1 cellular context compared by ENCODE assay signal in the genomic region with DNA sequence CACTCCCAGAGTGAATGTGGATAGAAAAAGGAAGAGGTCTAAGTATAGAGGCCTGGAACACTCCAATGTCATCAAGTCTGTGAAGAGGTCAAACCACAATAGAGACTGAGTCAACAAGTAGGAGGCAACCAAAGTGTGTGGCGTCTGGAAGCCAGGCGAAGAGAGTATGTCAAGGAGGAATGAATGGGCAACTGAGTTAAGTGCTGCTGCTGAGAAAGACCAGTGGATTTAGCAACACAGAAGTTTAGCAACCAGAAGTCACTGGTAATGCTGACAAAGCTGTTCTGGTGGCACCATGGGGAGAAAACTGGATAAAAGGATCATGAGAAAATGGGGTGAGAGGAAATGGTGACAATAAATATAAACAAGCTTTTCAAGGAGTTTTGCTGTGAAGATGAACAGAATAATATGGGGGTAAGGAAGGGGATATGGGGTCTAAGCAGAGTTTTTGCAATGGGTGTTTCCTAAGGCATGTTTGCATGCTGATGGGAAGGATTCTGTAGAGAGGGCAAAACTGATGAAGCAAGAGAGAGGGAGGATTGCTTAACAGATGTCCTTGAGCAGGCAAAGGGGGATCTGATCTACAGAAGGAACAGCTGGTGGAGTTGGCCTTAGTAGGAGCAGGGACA.
A peak's percentile ranks its signal among the peaks of the same experiment; 100 is the strongest.
TF ChIP-seq lines count a peak whose summit lies in the region.

No MANE protein-coding gene starts in this region.

TF ChIP-seq in K562, 482 proteins besides CTCF, POLR2A, EP300 and RAD21 (continued from another document and continues in another):
- TF ChIP-seq, protein P1, sequence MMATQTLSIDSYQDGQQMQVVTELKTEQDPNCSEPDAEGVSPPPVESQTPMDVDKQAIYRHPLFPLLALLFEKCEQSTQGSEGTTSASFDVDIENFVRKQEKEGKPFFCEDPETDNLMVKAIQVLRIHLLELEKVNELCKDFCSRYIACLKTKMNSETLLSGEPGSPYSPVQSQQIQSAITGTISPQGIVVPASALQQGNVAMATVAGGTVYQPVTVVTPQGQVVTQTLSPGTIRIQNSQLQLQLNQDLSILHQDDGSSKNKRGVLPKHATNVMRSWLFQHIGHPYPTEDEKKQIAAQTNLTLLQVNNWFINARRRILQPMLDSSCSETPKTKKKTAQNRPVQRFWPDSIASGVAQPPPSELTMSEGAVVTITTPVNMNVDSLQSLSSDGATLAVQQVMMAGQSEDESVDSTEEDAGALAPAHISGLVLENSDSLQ (IDR thresholded peaks at IDR 0.05) = peak; percentile 57
- no peak for TF ChIP-seq POLR2H (tag; IDR thresholded peaks at IDR 0.05; ENCODE audit: low read depth)
- TF ChIP-seq, protein P2, sequence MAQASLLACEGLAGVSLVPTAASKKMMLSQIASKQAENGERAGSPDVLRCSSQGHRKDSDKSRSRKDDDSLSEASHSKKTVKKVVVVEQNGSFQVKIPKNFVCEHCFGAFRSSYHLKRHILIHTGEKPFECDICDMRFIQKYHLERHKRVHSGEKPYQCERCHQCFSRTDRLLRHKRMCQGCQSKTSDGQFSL (CRISPR knock-in tag; IDR thresholded peaks at IDR 0.05) = no peak
- TF ChIP-seq, protein P2 (tag; IDR thresholded peaks at IDR 0.05) = no peak
- TF ChIP-seq, protein P3, sequence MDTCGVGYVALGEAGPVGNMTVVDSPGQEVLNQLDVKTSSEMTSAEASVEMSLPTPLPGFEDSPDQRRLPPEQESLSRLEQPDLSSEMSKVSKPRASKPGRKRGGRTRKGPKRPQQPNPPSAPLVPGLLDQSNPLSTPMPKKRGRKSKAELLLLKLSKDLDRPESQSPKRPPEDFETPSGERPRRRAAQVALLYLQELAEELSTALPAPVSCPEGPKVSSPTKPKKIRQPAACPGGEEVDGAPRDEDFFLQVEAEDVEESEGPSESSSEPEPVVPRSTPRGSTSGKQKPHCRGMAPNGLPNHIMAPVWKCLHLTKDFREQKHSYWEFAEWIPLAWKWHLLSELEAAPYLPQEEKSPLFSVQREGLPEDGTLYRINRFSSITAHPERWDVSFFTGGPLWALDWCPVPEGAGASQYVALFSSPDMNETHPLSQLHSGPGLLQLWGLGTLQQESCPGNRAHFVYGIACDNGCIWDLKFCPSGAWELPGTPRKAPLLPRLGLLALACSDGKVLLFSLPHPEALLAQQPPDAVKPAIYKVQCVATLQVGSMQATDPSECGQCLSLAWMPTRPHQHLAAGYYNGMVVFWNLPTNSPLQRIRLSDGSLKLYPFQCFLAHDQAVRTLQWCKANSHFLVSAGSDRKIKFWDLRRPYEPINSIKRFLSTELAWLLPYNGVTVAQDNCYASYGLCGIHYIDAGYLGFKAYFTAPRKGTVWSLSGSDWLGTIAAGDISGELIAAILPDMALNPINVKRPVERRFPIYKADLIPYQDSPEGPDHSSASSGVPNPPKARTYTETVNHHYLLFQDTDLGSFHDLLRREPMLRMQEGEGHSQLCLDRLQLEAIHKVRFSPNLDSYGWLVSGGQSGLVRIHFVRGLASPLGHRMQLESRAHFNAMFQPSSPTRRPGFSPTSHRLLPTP (IDR thresholded peaks at IDR 0.05; ENCODE audit: borderline replicate concordance, extremely low read depth, insufficient read length) = no peak
- peak; percentile 63; the same call in 1 of the 2 replicates for TF ChIP-seq TEAD4 (IDR thresholded peaks at IDR 0.05; ENCODE audit: low read length)
- TF ChIP-seq TEAD4 (CRISPR knock-in tag; IDR thresholded peaks at IDR 0.05; ENCODE audit: borderline replicate concordance) = no peak
- peak; percentile 50; the same call in 1 of the 2 replicates for TF ChIP-seq CBFA2T2 (conservative IDR thresholded peaks at IDR 0.05)
- TF ChIP-seq ZSCAN32 (CRISPR knock-in tag; IDR thresholded peaks at IDR 0.05) = no peak
- TF ChIP-seq NR4A1 (CRISPR knock-in tag; IDR thresholded peaks at IDR 0.05) = no peak
- TF ChIP-seq NR4A1 (tag; IDR thresholded peaks at IDR 0.05) = no peak
- TF ChIP-seq, protein P4, sequence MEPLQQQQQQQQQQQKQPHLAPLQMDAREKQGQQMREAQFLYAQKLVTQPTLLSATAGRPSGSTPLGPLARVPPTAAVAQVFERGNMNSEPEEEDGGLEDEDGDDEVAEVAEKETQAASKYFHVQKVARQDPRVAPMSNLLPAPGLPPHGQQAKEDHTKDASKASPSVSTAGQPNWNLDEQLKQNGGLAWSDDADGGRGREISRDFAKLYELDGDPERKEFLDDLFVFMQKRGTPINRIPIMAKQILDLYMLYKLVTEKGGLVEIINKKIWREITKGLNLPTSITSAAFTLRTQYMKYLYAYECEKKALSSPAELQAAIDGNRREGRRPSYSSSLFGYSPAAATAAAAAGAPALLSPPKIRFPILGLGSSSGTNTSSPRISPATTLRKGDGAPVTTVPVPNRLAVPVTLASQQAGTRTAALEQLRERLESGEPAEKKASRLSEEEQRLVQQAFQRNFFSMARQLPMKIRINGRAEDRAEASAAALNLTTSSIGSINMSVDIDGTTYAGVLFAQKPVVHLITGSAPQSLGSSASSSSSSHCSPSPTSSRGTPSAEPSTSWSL (CRISPR knock-in tag; IDR thresholded peaks at IDR 0.05; ENCODE audit: borderline replicate concordance) = no peak
- no peak for TF ChIP-seq TFAM (CRISPR knock-in tag; conservative IDR thresholded peaks at IDR 0.05)
- no peak for TF ChIP-seq ZNF707 (CRISPR knock-in tag; conservative IDR thresholded peaks at IDR 0.05)
- TF ChIP-seq PURB (CRISPR knock-in tag; IDR thresholded peaks at IDR 0.05; ENCODE audit: low read depth) = no peak
- no peak for TF ChIP-seq BRD9 (IDR thresholded peaks at IDR 0.05; ENCODE audit: low read depth, partially characterized antibody)
- TF ChIP-seq, protein P5, sequence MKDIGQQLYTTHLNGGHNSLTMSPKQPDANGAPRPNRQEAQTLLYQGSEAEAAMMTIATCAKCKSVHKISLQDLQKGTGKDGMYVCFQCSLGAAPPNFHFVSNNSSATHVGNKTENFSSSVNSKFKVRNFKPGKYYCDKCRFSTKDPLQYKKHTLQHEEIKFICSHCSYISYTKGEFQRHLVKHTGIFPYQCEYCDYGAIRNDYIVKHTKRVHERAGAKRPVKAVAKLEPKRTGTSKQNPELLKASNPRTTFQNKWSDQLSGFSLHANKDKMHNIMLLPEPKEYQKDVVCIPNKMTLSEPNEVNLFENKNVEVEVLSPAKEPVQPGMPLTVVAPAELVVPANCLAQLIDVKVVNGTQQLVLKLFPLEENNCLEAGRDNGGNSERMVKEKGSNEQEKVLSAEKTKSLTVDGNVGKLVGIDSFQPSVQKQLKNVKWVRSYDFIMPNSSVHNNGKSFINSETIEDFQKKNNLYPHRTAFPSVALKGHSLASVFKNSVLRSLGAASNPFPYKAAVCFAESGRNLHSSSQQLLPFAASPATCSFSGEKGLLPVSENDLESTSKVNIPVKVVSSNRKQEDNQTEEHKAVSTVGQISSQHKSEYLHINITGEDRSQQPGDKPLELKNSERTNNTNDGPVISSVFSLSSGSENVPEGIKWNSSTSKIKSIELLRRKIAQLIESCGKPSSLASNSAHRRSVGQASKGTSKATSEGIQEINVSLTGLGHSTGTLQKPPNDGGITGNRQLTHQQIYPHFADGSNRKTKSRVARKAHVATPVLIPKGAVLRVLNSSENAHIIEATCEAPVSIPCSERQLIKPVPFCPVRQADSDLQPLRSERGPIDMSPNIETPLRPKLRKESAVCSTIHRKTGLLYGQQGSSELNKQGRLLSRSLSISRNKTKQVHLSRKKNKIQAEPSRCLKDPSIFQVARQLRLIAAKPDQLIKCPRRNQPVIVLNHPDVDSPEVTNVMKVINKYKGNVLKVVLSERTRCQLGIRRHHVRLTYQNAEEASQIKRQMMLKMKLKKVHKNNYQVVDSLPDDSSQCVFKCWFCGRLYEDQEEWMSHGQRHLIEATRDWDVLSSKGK (CRISPR knock-in tag; IDR thresholded peaks at IDR 0.05) = no peak
- TF ChIP-seq PHTF2 (CRISPR knock-in tag; IDR thresholded peaks at IDR 0.05) = no peak
- peak; percentile 98 for TF ChIP-seq CEBPB (tag; IDR thresholded peaks at IDR 0.05)
- no peak for TF ChIP-seq ZNF436 (CRISPR knock-in tag; IDR thresholded peaks at IDR 0.05)
- TF ChIP-seq, protein P6, sequence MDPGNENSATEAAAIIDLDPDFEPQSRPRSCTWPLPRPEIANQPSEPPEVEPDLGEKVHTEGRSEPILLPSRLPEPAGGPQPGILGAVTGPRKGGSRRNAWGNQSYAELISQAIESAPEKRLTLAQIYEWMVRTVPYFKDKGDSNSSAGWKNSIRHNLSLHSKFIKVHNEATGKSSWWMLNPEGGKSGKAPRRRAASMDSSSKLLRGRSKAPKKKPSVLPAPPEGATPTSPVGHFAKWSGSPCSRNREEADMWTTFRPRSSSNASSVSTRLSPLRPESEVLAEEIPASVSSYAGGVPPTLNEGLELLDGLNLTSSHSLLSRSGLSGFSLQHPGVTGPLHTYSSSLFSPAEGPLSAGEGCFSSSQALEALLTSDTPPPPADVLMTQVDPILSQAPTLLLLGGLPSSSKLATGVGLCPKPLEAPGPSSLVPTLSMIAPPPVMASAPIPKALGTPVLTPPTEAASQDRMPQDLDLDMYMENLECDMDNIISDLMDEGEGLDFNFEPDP (CRISPR knock-in tag; IDR thresholded peaks at IDR 0.05) = no peak
- TF ChIP-seq KAT7 (CRISPR knock-in tag; IDR thresholded peaks at IDR 0.05; ENCODE audit: borderline replicate concordance) = no peak
- TF ChIP-seq, protein P7, sequence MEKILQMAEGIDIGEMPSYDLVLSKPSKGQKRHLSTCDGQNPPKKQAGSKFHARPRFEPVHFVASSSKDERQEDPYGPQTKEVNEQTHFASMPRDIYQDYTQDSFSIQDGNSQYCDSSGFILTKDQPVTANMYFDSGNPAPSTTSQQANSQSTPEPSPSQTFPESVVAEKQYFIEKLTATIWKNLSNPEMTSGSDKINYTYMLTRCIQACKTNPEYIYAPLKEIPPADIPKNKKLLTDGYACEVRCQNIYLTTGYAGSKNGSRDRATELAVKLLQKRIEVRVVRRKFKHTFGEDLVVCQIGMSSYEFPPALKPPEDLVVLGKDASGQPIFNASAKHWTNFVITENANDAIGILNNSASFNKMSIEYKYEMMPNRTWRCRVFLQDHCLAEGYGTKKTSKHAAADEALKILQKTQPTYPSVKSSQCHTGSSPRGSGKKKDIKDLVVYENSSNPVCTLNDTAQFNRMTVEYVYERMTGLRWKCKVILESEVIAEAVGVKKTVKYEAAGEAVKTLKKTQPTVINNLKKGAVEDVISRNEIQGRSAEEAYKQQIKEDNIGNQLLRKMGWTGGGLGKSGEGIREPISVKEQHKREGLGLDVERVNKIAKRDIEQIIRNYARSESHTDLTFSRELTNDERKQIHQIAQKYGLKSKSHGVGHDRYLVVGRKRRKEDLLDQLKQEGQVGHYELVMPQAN (IDR thresholded peaks at IDR 0.05; ENCODE audit: borderline replicate concordance) = no peak
- no peak for TF ChIP-seq ZNF239 (CRISPR knock-in tag; IDR thresholded peaks at IDR 0.05)
- TF ChIP-seq LEF1 (IDR thresholded peaks at IDR 0.05) = peak; percentile 78; the same call in 1 of the 2 replicates
- no peak for TF ChIP-seq ZNF778 (CRISPR knock-in tag; IDR thresholded peaks at IDR 0.05)
- TF ChIP-seq RBM34 (IDR thresholded peaks at IDR 0.05; ENCODE audit: borderline replicate concordance, insufficient read depth, low read length) = no peak
- TF ChIP-seq, protein P8, sequence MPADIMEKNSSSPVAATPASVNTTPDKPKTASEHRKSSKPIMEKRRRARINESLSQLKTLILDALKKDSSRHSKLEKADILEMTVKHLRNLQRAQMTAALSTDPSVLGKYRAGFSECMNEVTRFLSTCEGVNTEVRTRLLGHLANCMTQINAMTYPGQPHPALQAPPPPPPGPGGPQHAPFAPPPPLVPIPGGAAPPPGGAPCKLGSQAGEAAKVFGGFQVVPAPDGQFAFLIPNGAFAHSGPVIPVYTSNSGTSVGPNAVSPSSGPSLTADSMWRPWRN (IDR thresholded peaks at IDR 0.05; ENCODE audit: low read depth) = peak; percentile 99
- TF ChIP-seq, protein P9, sequence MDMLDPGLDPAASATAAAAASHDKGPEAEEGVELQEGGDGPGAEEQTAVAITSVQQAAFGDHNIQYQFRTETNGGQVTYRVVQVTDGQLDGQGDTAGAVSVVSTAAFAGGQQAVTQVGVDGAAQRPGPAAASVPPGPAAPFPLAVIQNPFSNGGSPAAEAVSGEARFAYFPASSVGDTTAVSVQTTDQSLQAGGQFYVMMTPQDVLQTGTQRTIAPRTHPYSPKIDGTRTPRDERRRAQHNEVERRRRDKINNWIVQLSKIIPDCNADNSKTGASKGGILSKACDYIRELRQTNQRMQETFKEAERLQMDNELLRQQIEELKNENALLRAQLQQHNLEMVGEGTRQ (CRISPR knock-in tag; IDR thresholded peaks at IDR 0.05) = no peak
- TF ChIP-seq CREB1 (IDR thresholded peaks at IDR 0.05) = no peak
- TF ChIP-seq CREB1 (CRISPR knock-in tag; IDR thresholded peaks at IDR 0.05) = no peak
- TF ChIP-seq, protein P10, sequence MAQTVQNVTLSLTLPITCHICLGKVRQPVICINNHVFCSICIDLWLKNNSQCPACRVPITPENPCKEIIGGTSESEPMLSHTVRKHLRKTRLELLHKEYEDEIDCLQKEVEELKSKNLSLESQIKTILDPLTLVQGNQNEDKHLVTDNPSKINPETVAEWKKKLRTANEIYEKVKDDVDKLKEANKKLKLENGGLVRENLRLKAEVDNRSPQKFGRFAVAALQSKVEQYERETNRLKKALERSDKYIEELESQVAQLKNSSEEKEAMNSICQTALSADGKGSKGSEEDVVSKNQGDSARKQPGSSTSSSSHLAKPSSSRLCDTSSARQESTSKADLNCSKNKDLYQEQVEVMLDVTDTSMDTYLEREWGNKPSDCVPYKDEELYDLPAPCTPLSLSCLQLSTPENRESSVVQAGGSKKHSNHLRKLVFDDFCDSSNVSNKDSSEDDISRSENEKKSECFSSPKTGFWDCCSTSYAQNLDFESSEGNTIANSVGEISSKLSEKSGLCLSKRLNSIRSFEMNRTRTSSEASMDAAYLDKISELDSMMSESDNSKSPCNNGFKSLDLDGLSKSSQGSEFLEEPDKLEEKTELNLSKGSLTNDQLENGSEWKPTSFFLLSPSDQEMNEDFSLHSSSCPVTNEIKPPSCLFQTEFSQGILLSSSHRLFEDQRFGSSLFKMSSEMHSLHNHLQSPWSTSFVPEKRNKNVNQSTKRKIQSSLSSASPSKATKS (CRISPR knock-in tag; IDR thresholded peaks at IDR 0.05) = no peak
- TF ChIP-seq ZKSCAN8 (CRISPR knock-in tag; IDR thresholded peaks at IDR 0.05) = no peak
- TF ChIP-seq ELF2 (CRISPR knock-in tag; IDR thresholded peaks at IDR 0.05) = no peak
- TF ChIP-seq, protein P11, sequence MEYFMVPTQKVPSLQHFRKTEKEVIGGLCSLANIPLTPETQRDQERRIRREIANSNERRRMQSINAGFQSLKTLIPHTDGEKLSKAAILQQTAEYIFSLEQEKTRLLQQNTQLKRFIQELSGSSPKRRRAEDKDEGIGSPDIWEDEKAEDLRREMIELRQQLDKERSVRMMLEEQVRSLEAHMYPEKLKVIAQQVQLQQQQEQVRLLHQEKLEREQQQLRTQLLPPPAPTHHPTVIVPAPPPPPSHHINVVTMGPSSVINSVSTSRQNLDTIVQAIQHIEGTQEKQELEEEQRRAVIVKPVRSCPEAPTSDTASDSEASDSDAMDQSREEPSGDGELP (CRISPR knock-in tag; IDR thresholded peaks at IDR 0.05; ENCODE audit: borderline replicate concordance) = no peak; the same call in 1 of the 2 replicates
- TF ChIP-seq, protein P12, sequence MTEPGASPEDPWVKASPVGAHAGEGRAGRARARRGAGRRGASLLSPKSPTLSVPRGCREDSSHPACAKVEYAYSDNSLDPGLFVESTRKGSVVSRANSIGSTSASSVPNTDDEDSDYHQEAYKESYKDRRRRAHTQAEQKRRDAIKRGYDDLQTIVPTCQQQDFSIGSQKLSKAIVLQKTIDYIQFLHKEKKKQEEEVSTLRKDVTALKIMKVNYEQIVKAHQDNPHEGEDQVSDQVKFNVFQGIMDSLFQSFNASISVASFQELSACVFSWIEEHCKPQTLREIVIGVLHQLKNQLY (CRISPR knock-in tag; conservative IDR thresholded peaks at IDR 0.05) = no peak
- no peak for TF ChIP-seq CBFB (CRISPR knock-in tag; IDR thresholded peaks at IDR 0.05)
- no peak for TF ChIP-seq POLR2AphosphoS2 (IDR thresholded peaks at IDR 0.05; ENCODE audit: low read length)
